Comparison of ENCODE assay signal across 15 cellular contexts in the genomic region with DNA sequence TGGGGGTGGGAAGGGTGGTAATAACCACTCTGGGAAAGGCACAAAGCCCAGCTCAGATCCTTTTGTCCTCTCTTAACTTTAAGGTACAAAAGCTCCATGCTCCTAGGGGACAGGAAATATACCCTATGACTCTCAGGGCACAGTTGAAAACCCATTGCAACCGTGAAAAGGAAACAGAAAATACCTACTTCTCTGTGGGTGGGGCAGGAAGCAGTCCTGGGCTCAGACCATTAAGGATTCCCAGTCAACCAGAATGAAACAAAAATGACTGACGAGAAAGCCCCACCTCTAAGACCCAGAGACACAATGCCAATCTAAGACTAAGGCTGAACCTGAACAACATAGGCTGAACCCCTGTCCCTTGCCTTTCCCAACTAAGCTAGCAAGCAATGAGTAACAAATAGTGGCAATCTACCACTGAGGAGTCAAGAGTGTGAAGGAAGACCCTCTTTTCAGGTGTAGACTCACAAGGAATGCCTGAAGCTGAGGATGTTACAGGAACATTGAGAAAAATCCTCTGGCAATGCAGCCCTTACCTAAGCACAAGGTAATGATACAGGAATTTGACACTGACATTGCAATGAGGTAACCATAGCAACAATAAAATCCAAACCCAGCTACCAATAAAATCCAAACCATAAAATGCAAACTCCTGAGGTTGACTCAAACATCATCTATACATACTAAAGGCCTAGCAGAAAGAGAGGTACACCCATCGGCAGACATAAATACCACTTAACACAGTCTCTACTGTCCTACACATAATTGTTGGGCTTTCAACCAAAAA.
"Had no signal": no experiment of that assay in that cellular context is flagged by ENCODE, and none has a peak within 500 bp of the region (broad histone marks: within the 10 kb centered on the region; RNA-seq: fewer than 3 reads in every experiment).

No MANE protein-coding gene starts in this region.

- H3K4me3 ChIP-seq: ascending aorta, esophagus squamous epithelium, heart left ventricle, left lung, ovary, sigmoid colon had no signal

- H3K9me3 ChIP-seq: ascending aorta, esophagus squamous epithelium, heart left ventricle, left lung, ovary, sigmoid colon had no signal

- H3K27ac ChIP-seq: ascending aorta, esophagus squamous epithelium, heart left ventricle, left lung, ovary, sigmoid colon had no signal

- DNase-seq: activated CD4-positive, alpha-beta memory T cell treated with anti-CD3 and anti-CD28 coated beads, Interleukin-2, amount 10 ng/mL, durations not matched to agents 7 days and 5 days; activated CD4-positive, alpha-beta T cell treated with anti-CD3 and anti-CD28 coated beads for 1 hour; activated CD8-positive, alpha-beta memory T cell treated with anti-CD3 and anti-CD28 coated beads, Interleukin-2, amount 50 U/mL, for 4 hours; activated gamma-delta T cell treated with Interleukin-2 at 50 U/mL for 16 hours; activated T-cell treated with anti-CD3 and anti-CD28 coated beads, Interleukin-2, amount 50 U/mL, for 72 hours; esophagus squamous epithelium; heart left ventricle; islet precursor cell; left lung; mesenchymal stem cell; ovary; sigmoid colon; stimulated activated CD4-positive, alpha-beta T cell treated with anti-CD3 and anti-CD28 coated beads, Interleukin-2, amount 100 ng/mL, for 24 hours; stimulated activated naive B cell treated with anti-CD40 and anti-IgM and Interleukin-4, amounts not matched to agents 10 μg/mL and 1 μg/mL and 100 μg/mL, for 72 hours had no signal

- H3K4me1 ChIP-seq: ascending aorta, esophagus squamous epithelium, heart left ventricle, left lung, sigmoid colon had no signal

- ATAC-seq: activated T-cell treated with anti-CD3 and anti-CD28 coated beads, Interleukin-2, amount 50 U/mL, for 72 hours; heart left ventricle; left lung; stimulated activated naive B cell treated with anti-CD40 and anti-IgM and Interleukin-4, amounts not matched to agents 10 μg/mL and 1 μg/mL and 100 μg/mL, for 72 hours had no signal

- H3K36me3 ChIP-seq: ascending aorta, esophagus squamous epithelium, heart left ventricle, left lung, ovary, sigmoid colon had no signal

- H3K27me3 ChIP-seq: ascending aorta, esophagus squamous epithelium, heart left ventricle, left lung, ovary, sigmoid colon had no signal
